Comparison of ENCODE assay signal across 8 cellular contexts in the genomic region with DNA sequence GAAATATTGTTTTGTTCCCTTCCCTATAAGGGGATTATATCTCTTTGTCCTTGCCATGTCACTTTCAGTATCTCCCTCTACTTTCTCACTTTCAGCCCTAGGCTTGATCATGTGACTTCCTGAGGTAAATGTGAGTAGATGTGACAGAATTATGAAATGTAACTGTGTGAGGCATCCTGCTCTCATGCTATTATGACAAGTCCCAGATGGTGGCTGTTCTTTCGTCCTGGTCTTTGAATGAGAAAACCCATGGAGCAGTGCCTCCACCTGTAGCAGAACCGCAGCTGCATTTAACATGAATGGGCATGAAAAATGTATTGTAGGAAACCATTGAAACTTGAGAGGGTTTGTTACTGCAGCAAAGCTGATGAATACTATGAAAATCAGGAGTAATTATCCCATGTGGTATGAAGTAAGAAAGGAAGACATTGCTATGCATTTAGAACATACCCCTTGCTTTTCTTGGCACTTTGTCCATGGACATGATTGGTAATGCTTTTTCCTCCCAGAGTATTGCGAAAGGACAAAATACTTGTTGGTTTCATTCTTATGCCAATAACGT.
DNase-seq lines count a peak whose midpoint lies in the region; ATAC-seq, FAIRE-seq and TF ChIP-seq lines count a peak whose summit lies in the region.

No MANE protein-coding gene starts in this region.

- no peaks in the 10 kb centered on the region for H3K4me1 ChIP-seq in kidney (ENCODE audit: control insufficient read depth in 1 of 2, insufficient read depth in 1 of 2, low read depth in 1 of 2, low read length in 2 of 2)

- H3K9ac ChIP-seq in kidney (ENCODE audit: low read length in 2 of 2): no peak overlapping the region

- no peaks in the 10 kb centered on the region for H3K36me3 ChIP-seq in kidney (ENCODE audit: control insufficient read depth in 1 of 2, insufficient read depth in 2 of 2, low read length in 2 of 2)

- no peak for TF ChIP-seq POLR2A in erythroblast (IDR thresholded peaks at IDR 0.05; ENCODE audit: low read length)

- FAIRE-seq in kidney (lab: Jason Lieb, UNC): no peak

- no peak for TF ChIP-seq CTCF in GM10266 (IDR thresholded peaks at IDR 0.05; ENCODE audit: control insufficient read depth, insufficient read depth, low read depth, missing control alignments)
- TF ChIP-seq CTCF in choroid plexus epithelial cell (conservative IDR thresholded peaks at IDR 0.05; ENCODE audit: low read depth, low read length): no peak
- TF ChIP-seq CTCF in kidney (IDR thresholded peaks at IDR 0.05; ENCODE audit: borderline replicate concordance, extremely low read depth, insufficient read depth): no peak

- peak; percentile 49 for DNase-seq in GM10266 (ENCODE audit: extremely low spot score)
- DNase-seq in choroid plexus epithelial cell (ENCODE audit: low read depth): peak; percentile 94
- DNase-seq in HuH-7.5 (ENCODE audit: low spot score): no peak
- no peak for DNase-seq in erythroblast (lab: John Stamatoyannopoulos, UW)
- DNase-seq in anterior cingulate cortex (lab: John Stamatoyannopoulos, UW): no peak
- DNase-seq in kidney: no peak

- ATAC-seq in GM19463 (IDR thresholded peaks at IDR 0.05; ENCODE audit: unreplicated experiment): peak; percentile 97
- peak; percentile 100 for ATAC-seq in HG03378 (IDR thresholded peaks at IDR 0.05; ENCODE audit: unreplicated experiment)

- no peak overlapping the region for H3K27ac ChIP-seq in kidney (ENCODE audit: low read depth in 2 of 2, low read length in 2 of 2)

- H3K4me3 ChIP-seq in choroid plexus epithelial cell (ENCODE audit: low read depth, low read length) (no peak overlapping the region), kidney (ENCODE audit: low read length in 2 of 2) (no peak overlapping the region)

- H3K9me3 ChIP-seq in kidney (ENCODE audit: control insufficient read depth in 1 of 2, low read length in 2 of 2): no peaks in the 10 kb centered on the region

- intact Hi-C loops in kidney (cut with DNase I): no loop called here

Comparison
In these comparisons a context has a peak if more than half of its experiments do, and no peak if none do; other contexts are left out.
1. DNase-seq: peak in GM10266 (single experiment) and choroid plexus epithelial cell (single experiment); none in HuH-7.5 (single experiment), erythroblast (0 of 2), anterior cingulate cortex (0 of 58) and kidney (single experiment).